23 cellular contexts compared by ENCODE assay signal in genomic region chr9:119792242-119792641, GRCh38.
DNase-seq lines count a peak whose midpoint lies in the region; ATAC-seq lines count a peak whose summit lies in the region.
"Had no signal": no experiment of that assay in that cellular context is flagged by ENCODE, and none has a peak within 500 bp of the region (broad histone marks: within the 10 kb centered on the region; RNA-seq: fewer than 3 reads in every experiment).

No MANE protein-coding gene starts in this region.

- no peak for DNase-seq in posterior cingulate gyrus
- DNase-seq: activated CD4-positive, alpha-beta T cell treated with anti-CD3 and anti-CD28 coated beads for 4 hours; activated naive CD4-positive, alpha-beta T cell treated with Interleukin-2 at 50 U/mL for 16 hours; activated T-cell treated with anti-CD3 and anti-CD28 coated beads, Interleukin-2, amount 50 U/mL, for 48 hours; Caco-2; DMS79 treated with DMSO at 0.1 percent for 48 hours; HCEC 1CT; IMR-90; kidney glomerular epithelial cell; mesenchymal stem cell; NCI-H1105; NCI-H2081 treated with DMSO at 0.1 percent for 48 hours; NCI-H510A treated with DMSO at 0.1 percent for 48 hours; psoas muscle; substantia nigra; T-helper 17 cell had no signal

- ATAC-seq in GM18519 (IDR thresholded peaks at IDR 0.05; ENCODE audit: low FRiP score, unreplicated experiment) (peak; percentile 70), GM21390 (IDR thresholded peaks at IDR 0.05; ENCODE audit: unreplicated experiment) (peak; percentile 69), HG02870 (IDR thresholded peaks at IDR 0.05; ENCODE audit: unreplicated experiment) (peak; percentile 93), HG03521 (IDR thresholded peaks at IDR 0.05; ENCODE audit: unreplicated experiment) (peak; percentile 58), HG03135 (IDR thresholded peaks at IDR 0.05; ENCODE audit: unreplicated experiment) (no peak), HG03354 (IDR thresholded peaks at IDR 0.05; ENCODE audit: poor library complexity, severe bottlenecking, unreplicated experiment) (no peak), GM21786 (IDR thresholded peaks at IDR 0.05; ENCODE audit: unreplicated experiment) (no peak)
- ATAC-seq: psoas muscle, T-helper 17 cell had no signal

- intact Hi-C loops in posterior cingulate gyrus (cut with DNase I): no loop called here

Comparison
In these comparisons a context has a peak if more than half of its experiments do, and no peak if none do; other contexts are left out.
1. ATAC-seq: peak in GM18519 (single experiment), GM21390 (single experiment), HG02870 (single experiment) and HG03521 (single experiment); none in HG03135 (single experiment), HG03354 (single experiment) and GM21786 (single experiment).